Comparison of ENCODE assay signal across 1 cellular context in the genomic region with DNA sequence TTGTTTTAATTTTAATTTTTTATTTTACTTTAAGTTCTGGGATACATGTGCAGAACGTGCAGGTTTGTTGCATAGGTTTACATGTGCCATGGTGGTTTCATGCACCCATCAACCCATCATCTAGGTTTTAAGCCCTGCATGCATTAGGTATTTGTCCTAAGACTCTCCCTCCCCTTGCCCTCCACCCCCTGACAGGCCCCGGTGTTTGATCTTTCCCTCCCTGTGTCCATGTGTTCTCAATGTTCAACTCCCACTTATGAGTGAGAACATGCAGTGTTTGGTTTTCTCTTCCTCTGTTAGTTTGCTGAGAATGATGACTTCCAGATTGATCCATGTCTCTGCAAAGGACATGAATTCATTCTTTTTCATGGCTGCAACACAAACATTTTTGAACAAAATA.
TF ChIP-seq lines count a peak whose summit lies in the region.

No MANE protein-coding gene starts in this region.

TF ChIP-seq in K562, 482 proteins besides CTCF, POLR2A, EP300 and RAD21:
- TF ChIP-seq MGA (IDR thresholded peaks at IDR 0.05), result peak; percentile 18; the same call in 1 of the 2 replicates
